14 cellular contexts compared by ENCODE assay signal in the genomic region with DNA sequence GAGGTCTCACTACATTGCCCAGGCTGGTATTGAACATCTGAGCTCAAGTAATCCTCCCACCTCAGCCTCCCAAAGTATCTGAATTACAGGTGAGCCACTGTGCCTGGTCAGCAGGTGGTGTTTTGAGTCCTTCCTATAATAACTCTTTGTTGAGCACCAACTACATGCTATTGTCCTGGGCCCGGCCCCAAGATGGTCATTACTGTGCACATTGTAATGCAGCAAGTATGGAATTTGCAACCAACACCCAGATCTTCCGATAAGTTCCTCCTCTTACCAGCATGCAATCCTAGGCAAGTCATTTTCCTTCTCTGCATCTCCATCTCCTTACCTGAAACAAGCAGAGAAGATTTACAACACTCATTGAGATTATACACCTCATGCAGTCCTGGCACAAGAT.
"Had no signal": no experiment of that assay in that cellular context is flagged by ENCODE, and none has a peak within 500 bp of the region (broad histone marks: within the 10 kb centered on the region; RNA-seq: fewer than 3 reads in every experiment).

No MANE protein-coding gene starts in this region.

- H3K4me3 ChIP-seq: lower lobe of right lung, ovary, thyroid gland, uterus had no signal

- ATAC-seq: activated CD4-positive, CD25-positive, alpha-beta regulatory T cell treated with anti-CD3 and anti-CD28 coated beads, Interleukin-2, amount 50 U/mL, for 24 hours; effector memory CD8-positive, alpha-beta T cell; lower lobe of right lung; stimulated activated naive B cell treated with anti-CD40 and anti-IgM and Interleukin-4, amounts not matched to agents 10 μg/mL and 1 μg/mL and 100 μg/mL, for 72 hours had no signal

- H3K27ac ChIP-seq: lower lobe of right lung, ovary, thyroid gland, uterus had no signal

- DNase-seq: activated naive CD8-positive, alpha-beta T cell treated with anti-CD3 and anti-CD28 coated beads for 36 hours; amygdala; effector memory CD8-positive, alpha-beta T cell; hippocampal formation; lower lobe of right lung; naive B cell; ovary; stimulated activated CD4-positive, alpha-beta T cell treated with anti-CD3 and anti-CD28 coated beads, Interleukin-2, amount 100 ng/mL, for 48 hours; stimulated activated naive B cell treated with anti-CD40 and anti-IgM and Interleukin-4, amounts not matched to agents 10 μg/mL and 1 μg/mL and 100 μg/mL, for 72 hours; T-helper 1 cell; T1000; thyroid gland; uterus had no signal
